ENCODE assay signal across 1 cellular context in the genomic region with DNA sequence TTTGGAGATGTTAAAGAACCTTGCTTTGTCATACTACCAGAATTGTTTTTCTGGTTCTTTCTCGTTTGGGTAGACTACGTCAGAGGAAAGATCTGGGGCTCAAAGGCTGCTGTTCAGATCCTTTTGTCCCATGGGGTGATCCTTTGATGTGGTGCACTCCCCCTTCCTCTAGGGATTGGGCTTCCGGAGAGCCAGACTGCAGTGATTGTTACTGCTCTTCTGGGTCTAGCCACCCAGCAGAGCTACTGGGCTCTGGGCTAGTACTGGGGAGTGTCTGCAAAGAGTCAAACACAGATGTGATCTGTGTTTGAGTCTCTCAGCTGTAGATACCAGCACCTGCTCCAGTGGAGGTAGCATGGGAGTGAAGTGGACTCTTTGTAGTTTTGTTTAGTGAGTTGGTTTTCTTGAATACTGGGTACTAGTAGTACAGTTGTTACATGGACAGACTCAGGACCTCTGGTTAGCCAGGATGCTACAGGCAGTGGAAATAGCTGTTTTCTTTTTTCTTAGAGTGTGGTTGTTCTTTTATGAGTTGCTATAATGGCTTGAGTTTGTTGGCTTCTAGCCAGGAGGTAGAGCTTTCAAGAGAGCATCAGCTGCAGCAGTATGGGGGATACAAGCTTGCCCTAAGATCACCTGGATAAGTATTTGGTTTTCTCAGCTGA.
TF ChIP-seq lines count a peak whose summit lies in the region.

No MANE protein-coding gene starts in this region.

TF ChIP-seq in HepG2, 621 proteins besides CTCF, POLR2A, EP300 and RAD21 (continued from another document and continues in another):
- TF ChIP-seq, protein P1, sequence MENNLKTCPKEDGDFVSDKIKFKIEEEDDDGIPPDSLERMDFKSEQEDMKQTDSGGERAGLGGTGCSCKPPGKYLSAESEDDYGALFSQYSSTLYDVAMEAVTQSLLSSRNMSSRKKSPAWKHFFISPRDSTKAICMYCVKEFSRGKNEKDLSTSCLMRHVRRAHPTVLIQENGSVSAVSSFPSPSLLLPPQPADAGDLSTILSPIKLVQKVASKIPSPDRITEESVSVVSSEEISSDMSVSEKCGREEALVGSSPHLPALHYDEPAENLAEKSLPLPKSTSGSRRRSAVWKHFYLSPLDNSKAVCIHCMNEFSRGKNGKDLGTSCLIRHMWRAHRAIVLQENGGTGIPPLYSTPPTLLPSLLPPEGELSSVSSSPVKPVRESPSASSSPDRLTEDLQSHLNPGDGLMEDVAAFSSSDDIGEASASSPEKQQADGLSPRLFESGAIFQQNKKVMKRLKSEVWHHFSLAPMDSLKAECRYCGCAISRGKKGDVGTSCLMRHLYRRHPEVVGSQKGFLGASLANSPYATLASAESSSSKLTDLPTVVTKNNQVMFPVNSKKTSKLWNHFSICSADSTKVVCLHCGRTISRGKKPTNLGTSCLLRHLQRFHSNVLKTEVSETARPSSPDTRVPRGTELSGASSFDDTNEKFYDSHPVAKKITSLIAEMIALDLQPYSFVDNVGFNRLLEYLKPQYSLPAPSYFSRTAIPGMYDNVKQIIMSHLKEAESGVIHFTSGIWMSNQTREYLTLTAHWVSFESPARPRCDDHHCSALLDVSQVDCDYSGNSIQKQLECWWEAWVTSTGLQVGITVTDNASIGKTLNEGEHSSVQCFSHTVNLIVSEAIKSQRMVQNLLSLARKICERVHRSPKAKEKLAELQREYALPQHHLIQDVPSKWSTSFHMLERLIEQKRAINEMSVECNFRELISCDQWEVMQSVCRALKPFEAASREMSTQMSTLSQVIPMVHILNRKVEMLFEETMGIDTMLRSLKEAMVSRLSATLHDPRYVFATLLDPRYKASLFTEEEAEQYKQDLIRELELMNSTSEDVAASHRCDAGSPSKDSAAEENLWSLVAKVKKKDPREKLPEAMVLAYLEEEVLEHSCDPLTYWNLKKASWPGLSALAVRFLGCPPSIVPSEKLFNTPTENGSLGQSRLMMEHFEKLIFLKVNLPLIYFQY (CRISPR knock-in tag; IDR thresholded peaks at IDR 0.05; ENCODE audit: borderline replicate concordance): peak; percentile 91; the same call in 1 of the 2 replicates
- TF ChIP-seq MTA1 (CRISPR knock-in tag; IDR thresholded peaks at IDR 0.05; ENCODE audit: borderline replicate concordance): no peak
- TF ChIP-seq, protein P2, sequence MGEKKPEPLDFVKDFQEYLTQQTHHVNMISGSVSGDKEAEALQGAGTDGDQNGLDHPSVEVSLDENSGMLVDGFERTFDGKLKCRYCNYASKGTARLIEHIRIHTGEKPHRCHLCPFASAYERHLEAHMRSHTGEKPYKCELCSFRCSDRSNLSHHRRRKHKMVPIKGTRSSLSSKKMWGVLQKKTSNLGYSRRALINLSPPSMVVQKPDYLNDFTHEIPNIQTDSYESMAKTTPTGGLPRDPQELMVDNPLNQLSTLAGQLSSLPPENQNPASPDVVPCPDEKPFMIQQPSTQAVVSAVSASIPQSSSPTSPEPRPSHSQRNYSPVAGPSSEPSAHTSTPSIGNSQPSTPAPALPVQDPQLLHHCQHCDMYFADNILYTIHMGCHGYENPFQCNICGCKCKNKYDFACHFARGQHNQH (CRISPR knock-in tag; IDR thresholded peaks at IDR 0.05): peak; percentile 63
- TF ChIP-seq GATAD2A (CRISPR knock-in tag; IDR thresholded peaks at IDR 0.05): peak; percentile 75
- peak; percentile 58 for TF ChIP-seq HOXA3 (CRISPR knock-in tag; IDR thresholded peaks at IDR 0.05)
- no peak for TF ChIP-seq CAMTA2 (CRISPR knock-in tag; IDR thresholded peaks at IDR 0.05; ENCODE audit: borderline replicate concordance)
- TF ChIP-seq, protein P3, sequence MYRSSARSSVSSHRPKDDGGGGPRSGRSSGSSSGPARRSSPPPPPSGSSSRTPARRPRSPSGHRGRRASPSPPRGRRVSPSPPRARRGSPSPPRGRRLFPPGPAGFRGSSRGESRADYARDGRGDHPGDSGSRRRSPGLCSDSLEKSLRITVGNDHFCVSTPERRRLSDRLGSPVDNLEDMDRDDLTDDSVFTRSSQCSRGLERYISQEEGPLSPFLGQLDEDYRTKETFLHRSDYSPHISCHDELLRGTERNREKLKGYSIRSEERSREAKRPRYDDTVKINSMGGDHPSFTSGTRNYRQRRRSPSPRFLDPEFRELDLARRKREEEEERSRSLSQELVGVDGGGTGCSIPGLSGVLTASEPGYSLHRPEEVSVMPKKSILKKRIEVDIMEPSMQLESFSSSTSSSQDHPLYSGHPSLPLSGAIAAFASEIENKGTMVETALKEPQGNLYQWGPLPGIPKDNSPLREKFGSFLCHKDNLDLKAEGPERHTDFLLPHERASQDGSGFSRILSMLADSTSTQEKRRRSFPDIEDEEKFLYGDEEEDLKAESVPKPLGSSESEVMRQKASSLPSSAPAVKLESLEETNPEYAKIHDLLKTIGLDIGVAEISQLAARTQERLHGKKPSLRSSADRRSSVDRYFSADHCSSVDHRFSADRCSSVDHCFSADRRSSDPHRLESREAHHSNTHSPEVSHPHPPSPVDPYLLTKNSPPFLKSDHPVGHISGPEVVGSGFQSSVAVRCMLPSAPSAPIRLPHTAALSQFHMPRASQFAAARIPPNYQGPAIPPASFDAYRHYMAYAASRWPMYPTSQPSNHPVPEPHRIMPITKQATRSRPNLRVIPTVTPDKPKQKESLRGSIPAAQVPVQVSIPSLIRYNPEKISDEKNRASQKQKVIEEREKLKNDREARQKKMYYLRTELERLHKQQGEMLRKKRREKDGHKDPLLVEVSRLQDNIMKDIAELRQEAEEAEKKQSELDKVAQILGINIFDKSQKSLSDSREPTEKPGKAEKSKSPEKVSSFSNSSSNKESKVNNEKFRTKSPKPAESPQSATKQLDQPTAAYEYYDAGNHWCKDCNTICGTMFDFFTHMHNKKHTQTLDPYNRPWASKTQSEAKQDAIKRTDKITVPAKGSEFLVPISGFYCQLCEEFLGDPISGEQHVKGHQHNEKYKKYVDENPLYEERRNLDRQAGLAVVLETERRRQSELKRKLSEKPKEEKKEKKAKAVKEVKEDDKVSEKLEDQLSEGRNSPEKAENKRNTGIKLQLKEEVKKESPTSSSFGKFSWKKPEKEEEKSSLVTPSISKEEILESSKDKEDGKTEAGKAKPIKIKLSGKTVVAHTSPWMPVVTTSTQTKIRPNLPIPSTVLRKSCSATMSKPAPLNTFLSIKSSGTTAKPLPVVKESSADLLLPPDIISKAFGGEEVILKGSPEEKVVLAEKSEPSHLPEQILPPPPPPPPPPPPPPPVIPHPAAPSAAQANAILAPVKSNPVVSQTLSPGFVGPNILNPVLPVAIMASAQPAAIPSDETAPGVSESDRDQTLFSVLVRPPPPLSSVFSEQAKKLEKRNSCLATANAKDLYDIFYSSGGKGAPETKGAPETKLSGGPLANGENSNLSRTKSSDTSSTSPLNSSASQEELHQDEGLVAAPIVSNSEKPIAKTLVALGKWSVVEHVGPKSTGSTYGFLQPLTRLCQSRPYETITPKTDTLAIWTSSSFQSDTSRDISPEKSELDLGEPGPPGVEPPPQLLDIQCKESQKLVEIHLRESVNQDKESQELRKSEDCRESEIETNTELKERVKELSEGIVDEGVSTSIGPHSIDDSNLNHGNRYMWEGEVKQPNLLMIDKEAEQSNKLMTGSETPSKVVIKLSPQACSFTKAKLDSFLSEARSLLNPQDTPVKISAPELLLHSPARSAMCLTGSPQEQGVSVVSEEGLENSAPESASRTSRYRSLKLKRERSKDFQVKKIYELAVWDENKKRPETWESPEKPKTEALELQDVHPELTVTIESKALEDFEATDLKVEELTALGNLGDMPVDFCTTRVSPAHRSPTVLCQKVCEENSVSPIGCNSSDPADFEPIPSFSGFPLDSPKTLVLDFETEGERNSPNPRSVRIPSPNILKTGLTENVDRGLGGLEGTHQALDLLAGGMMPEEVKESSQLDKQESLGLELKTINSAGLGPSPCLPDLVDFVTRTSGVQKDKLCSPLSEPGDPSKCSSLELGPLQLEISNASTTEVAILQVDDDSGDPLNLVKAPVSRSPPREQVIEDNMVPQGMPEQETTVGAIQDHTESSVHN (CRISPR knock-in tag; IDR thresholded peaks at IDR 0.05): no peak
- no peak for TF ChIP-seq NRL (CRISPR knock-in tag; IDR thresholded peaks at IDR 0.05; ENCODE audit: borderline replicate concordance)
- TF ChIP-seq, protein P4, sequence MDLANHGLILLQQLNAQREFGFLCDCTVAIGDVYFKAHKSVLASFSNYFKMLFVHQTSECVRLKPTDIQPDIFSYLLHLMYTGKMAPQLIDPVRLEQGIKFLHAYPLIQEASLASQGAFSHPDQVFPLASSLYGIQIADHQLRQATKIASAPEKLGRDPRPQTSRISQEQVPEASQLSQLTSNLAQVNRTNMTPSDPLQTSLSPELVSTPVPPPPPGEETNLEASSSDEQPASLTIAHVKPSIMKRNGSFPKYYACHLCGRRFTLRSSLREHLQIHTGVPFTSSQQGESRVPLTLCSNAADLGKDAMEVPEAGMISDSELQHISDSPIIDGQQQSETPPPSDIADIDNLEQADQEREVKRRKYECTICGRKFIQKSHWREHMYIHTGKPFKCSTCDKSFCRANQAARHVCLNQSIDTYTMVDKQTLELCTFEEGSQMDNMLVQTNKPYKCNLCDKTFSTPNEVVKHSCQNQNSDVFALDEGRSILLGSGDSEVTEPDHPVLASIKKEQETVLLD (CRISPR knock-in tag; IDR thresholded peaks at IDR 0.05; ENCODE audit: low read depth): no peak
- TF ChIP-seq CBX5 (CRISPR knock-in tag; IDR thresholded peaks at IDR 0.05; ENCODE audit: borderline replicate concordance): peak; percentile 56; the same call in 1 of the 2 replicates
- TF ChIP-seq, protein P5, sequence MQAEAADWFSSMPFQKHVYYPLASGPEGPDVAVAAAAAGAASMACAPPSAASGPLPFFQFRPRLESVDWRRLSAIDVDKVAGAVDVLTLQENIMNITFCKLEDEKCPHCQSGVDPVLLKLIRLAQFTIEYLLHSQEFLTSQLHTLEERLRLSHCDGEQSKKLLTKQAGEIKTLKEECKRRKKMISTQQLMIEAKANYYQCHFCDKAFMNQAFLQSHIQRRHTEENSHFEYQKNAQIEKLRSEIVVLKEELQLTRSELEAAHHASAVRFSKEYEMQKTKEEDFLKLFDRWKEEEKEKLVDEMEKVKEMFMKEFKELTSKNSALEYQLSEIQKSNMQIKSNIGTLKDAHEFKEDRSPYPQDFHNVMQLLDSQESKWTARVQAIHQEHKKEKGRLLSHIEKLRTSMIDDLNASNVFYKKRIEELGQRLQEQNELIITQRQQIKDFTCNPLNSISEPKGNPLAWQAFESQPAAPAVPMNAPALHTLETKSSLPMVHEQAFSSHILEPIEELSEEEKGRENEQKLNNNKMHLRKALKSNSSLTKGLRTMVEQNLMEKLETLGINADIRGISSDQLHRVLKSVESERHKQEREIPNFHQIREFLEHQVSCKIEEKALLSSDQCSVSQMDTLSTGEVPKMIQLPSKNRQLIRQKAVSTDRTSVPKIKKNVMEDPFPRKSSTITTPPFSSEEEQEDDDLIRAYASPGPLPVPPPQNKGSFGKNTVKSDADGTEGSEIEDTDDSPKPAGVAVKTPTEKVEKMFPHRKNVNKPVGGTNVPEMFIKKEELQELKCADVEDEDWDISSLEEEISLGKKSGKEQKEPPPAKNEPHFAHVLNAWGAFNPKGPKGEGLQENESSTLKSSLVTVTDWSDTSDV (CRISPR knock-in tag; IDR thresholded peaks at IDR 0.05): no peak
- peak; percentile 37; the same call in 1 of the 2 replicates for TF ChIP-seq ZNF317 (CRISPR knock-in tag; IDR thresholded peaks at IDR 0.05)
- no peak for TF ChIP-seq ZNF549 (CRISPR knock-in tag; IDR thresholded peaks at IDR 0.05)
- no peak for TF ChIP-seq SMAD1 (CRISPR knock-in tag; IDR thresholded peaks at IDR 0.05; ENCODE audit: borderline replicate concordance, low read depth)
- no peak for TF ChIP-seq U2AF2 (IDR thresholded peaks at IDR 0.05; ENCODE audit: low read depth, low read length)
- TF ChIP-seq POLR2G (IDR thresholded peaks at IDR 0.05; ENCODE audit: low read depth, low read length): peak; percentile 32; the same call in 1 of the 2 replicates
- TF ChIP-seq ZC3H13 (CRISPR knock-in tag; IDR thresholded peaks at IDR 0.05): no peak
- TF ChIP-seq ELF1 (CRISPR knock-in tag; IDR thresholded peaks at IDR 0.05): 0 out of 2 replicates have a peak, but pooled peaks have one; percentile 49
- no peak for TF ChIP-seq ZNF510 (CRISPR knock-in tag; IDR thresholded peaks at IDR 0.05; ENCODE audit: low read depth)
- TF ChIP-seq FOXO1 (CRISPR knock-in tag; IDR thresholded peaks at IDR 0.05): peak; percentile 51; the same call in 1 of the 2 replicates
- TF ChIP-seq, protein P6, sequence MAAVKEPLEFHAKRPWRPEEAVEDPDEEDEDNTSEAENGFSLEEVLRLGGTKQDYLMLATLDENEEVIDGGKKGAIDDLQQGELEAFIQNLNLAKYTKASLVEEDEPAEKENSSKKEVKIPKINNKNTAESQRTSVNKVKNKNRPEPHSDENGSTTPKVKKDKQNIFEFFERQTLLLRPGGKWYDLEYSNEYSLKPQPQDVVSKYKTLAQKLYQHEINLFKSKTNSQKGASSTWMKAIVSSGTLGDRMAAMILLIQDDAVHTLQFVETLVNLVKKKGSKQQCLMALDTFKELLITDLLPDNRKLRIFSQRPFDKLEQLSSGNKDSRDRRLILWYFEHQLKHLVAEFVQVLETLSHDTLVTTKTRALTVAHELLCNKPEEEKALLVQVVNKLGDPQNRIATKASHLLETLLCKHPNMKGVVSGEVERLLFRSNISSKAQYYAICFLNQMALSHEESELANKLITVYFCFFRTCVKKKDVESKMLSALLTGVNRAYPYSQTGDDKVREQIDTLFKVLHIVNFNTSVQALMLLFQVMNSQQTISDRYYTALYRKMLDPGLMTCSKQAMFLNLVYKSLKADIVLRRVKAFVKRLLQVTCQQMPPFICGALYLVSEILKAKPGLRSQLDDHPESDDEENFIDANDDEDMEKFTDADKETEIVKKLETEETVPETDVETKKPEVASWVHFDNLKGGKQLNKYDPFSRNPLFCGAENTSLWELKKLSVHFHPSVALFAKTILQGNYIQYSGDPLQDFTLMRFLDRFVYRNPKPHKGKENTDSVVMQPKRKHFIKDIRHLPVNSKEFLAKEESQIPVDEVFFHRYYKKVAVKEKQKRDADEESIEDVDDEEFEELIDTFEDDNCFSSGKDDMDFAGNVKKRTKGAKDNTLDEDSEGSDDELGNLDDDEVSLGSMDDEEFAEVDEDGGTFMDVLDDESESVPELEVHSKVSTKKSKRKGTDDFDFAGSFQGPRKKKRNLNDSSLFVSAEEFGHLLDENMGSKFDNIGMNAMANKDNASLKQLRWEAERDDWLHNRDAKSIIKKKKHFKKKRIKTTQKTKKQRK (IDR thresholded peaks at IDR 0.05; ENCODE audit: low read length): no peak
- no peak for TF ChIP-seq RNF2 (conservative IDR thresholded peaks at IDR 0.05; ENCODE audit: low read depth)
- 0 out of 4 replicates have a peak, but pooled peaks of 1 of the 2 experiments have one; percentile 18 for TF ChIP-seq KLF16 (CRISPR knock-in tag; IDR thresholded peaks at IDR 0.05)
- TF ChIP-seq GPN1 (CRISPR knock-in tag; IDR thresholded peaks at IDR 0.05; ENCODE audit: borderline replicate concordance): no peak
- TF ChIP-seq NFATC3 (CRISPR knock-in tag; IDR thresholded peaks at IDR 0.05): no peak
- no peak for TF ChIP-seq ZNF850 (CRISPR knock-in tag; conservative IDR thresholded peaks at IDR 0.05)
- no peak for TF ChIP-seq MIXL1 (CRISPR knock-in tag; IDR thresholded peaks at IDR 0.05)
- TF ChIP-seq ARNT (IDR thresholded peaks at IDR 0.05): no peak
- no peak for TF ChIP-seq CC2D1A (CRISPR knock-in tag; IDR thresholded peaks at IDR 0.05)
- no peak for TF ChIP-seq SP140L (CRISPR knock-in tag; IDR thresholded peaks at IDR 0.05; ENCODE audit: borderline replicate concordance)
- peak; percentile 53; the same call in 1 of the 2 replicates for TF ChIP-seq NFIC (IDR thresholded peaks at IDR 0.05; ENCODE audit: low read length)
